In the genomic region with DNA sequence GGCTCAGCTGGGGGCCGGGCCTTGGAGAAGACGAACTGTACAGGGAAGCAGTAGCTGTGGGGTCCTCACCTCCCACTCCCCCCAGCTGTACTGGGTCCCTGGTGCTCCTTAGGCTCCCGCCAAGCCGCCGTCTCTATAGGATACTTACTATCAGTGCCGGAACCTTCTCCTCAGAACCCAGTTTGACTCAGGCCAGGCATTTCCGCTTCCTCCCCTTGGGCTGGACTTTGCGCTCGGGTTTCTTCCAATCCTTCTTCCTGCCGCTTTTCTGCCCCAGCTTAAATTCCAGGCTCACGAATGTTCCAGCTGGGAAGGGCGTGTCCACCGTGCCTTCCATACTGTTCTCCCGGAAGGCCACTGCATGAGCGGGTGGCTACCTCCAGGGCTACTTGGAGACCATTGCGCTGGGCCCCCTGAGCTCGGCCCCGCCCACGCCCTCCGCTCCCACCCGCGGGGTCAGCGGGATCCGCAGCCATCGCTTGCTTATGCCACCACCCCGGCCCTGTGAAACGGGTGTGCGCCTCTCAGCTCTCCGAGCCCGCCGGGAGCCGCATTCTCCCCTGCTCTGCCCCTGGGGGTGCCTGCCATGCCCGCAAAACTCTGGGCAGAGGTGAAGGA, we compare ENCODE assay signal across 26 cellular contexts.
"Had no signal": no experiment of that assay in that cellular context is flagged by ENCODE, and none has a peak within 500 bp of the region (broad histone marks: within the 10 kb centered on the region; RNA-seq: fewer than 3 reads in every experiment).

No MANE protein-coding gene starts in this region.

- H3K27ac ChIP-seq: ascending aorta, cardiac muscle cell, coronary artery, dorsolateral prefrontal cortex, gastroesophageal sphincter, right lobe of liver, VCaP had no signal

- H3K4me3 ChIP-seq: ascending aorta, cardiac muscle cell, coronary artery, dorsolateral prefrontal cortex, gastroesophageal sphincter, mucosa of descending colon, right lobe of liver had no signal

- H3K4me1 ChIP-seq: ascending aorta, gastroesophageal sphincter, right lobe of liver had no signal

- H3K36me3 ChIP-seq: ascending aorta, cardiac muscle cell, gastroesophageal sphincter, right lobe of liver had no signal

- ATAC-seq: gastroesophageal sphincter; left cardiac atrium; left ventricle myocardium superior; mucosa of descending colon; natural killer cell treated with Interleukin-12 subunit alpha and Interleukin-12 subunit beta and Interleukin-15 and Interleukin-18, amount 100 ng/mL, for 72 hours had no signal

- DNase-seq: activated CD4-positive, alpha-beta memory T cell treated with anti-CD3 and anti-CD28 coated beads for 36 hours; activated CD4-positive, alpha-beta T cell treated with anti-CD3 and anti-CD28 coated beads for 4 hours; activated CD8-positive, alpha-beta memory T cell treated with anti-CD3 and anti-CD28 coated beads, Interleukin-2, amount 50 U/mL, for 4 hours; activated gamma-delta T cell; activated naive CD4-positive, alpha-beta T cell treated with anti-CD3 and anti-CD28 coated beads, Interleukin-2, amount 10 ng/mL, durations not matched to agents 7 days and 5 days; activated naive CD8-positive, alpha-beta T cell treated with anti-CD3 and anti-CD28 coated beads, Interleukin-2, amount 10 ng/mL, durations not matched to agents 7 days and 5 days; activated T-cell treated with anti-CD3 and anti-CD28 coated beads, Interleukin-2, amount 50 U/mL, for 24 hours; cerebellar nuclear complex; dorsolateral prefrontal cortex; effector memory CD4-positive, alpha-beta T cell; head of caudate nucleus; hippocampal formation; left cardiac atrium; left ventricle myocardium superior; mucosa of descending colon; right lobe of liver; stimulated activated CD4-positive, alpha-beta T cell treated with anti-CD3 and anti-CD28 coated beads, Interleukin-2, amount 100 ng/mL, for 48 hours; stimulated activated naive CD4-positive, alpha-beta T cell treated with Interleukin-2 at 50 U/mL for 16 hours; T-helper 9 cell; trophoblast cell had no signal

- H3K9me3 ChIP-seq: ascending aorta, right lobe of liver had no signal

- H3K27me3 ChIP-seq: ascending aorta, cardiac muscle cell, right lobe of liver had no signal
